ENCODE assay signal across 8 cellular contexts in genomic region chr22:22380098-22381030, GRCh38.
A peak's percentile ranks its signal among the peaks of the same experiment; 100 is the strongest.
DNase-seq lines count a peak whose midpoint lies in the region; ATAC-seq, FAIRE-seq and TF ChIP-seq lines count a peak whose summit lies in the region.
"Had no signal": no experiment of that assay in that cellular context is flagged by ENCODE, and none has a peak within 500 bp of the region (broad histone marks: within the 10 kb centered on the region; RNA-seq: fewer than 3 reads in every experiment).

No MANE protein-coding gene starts in this region.

- POLR2A ChIA-PET in K562 (lab: Yijun Ruan, JAX) = interaction anchor here (0.5 to 1.4 kb wide), 8 partner anchors 8 to 715 kb away, joined by 3 to 6 read pairs (median 4); no protein-coding TSS in a partner anchor

- H3K4me3 ChIP-seq in K562 = no peak overlapping the region

- 1% methylated on average over 11 of the region's 11 CpGs for WGBS in K562 (ENCODE audit: insufficient coverage, low coverage, missing lambda C conversion rate)

- in situ Hi-C loops in K562 (cut with MboI) = no loop called here

- TF ChIP-seq CTCF in GM12873 (IDR thresholded peaks at IDR 0.05; ENCODE audit: insufficient read depth, low read depth, low read length, missing control alignments) = peak; percentile 51
- peak; percentile 30; the same call in 1 of the 2 replicates for TF ChIP-seq CTCF in LNCAP (IDR thresholded peaks at IDR 0.05)
- TF ChIP-seq CTCF in K562 (IDR thresholded peaks at IDR 0.05 in 2 of 3, conservative IDR thresholded peaks at IDR 0.05 in 1 of 3; ENCODE audit: insufficient read depth in 2 of 3, low read depth in 1 of 3, low read length in 3 of 3) = peak; percentile 78 to 87 (median 83)

- H3K27me3 ChIP-seq in K562 (ENCODE audit: control insufficient read depth in 2 of 2, insufficient read depth in 2 of 2, low read length in 2 of 2) = peaks cover 14 to 33% of the 10 kb centered on the region in 2 experiments

- DNase-seq in K562 (ENCODE audit: extremely low read depth in 1 of 4, low spot score in 3 of 4) (peak; percentile 80 to 91 (median 88)), sciatic nerve (ENCODE audit: low spot score) (peak; percentile 21), NCI-H187 (lab: John Stamatoyannopoulos, UW) (no peak), SHP77 treated with DMSO at 0.1 percent for 48 hours (lab: John Stamatoyannopoulos, UW) (no peak), AG08395 (ENCODE audit: low spot score) (no peak)
- DNase-seq: SW 1271 had no signal

- no peak overlapping the region for H3K9ac ChIP-seq in K562 (ENCODE audit: insufficient read depth in 1 of 2, low read depth in 2 of 2, low read length in 2 of 2)

- no peak for TF ChIP-seq POLR2A in K562 (conservative IDR thresholded peaks at IDR 0.05)

- peak in 1 of 2 experiments; percentile 22; a peak in 1 of 4 replicates for TF ChIP-seq RAD21 in K562 (CRISPR knock-in tag; conservative IDR thresholded peaks at IDR 0.05 in 1 of 2, IDR thresholded peaks at IDR 0.05 in 1 of 2)

- H3K79me2 ChIP-seq in K562 (ENCODE audit: control insufficient read depth, insufficient read depth, low read length) = no peaks in the 10 kb centered on the region

- H3K4me1 ChIP-seq in K562 (replicated peaks in 1 of 2; ENCODE audit: control insufficient read depth in 2 of 2, insufficient read depth in 2 of 2, low read length in 2 of 2) = no peaks in the 10 kb centered on the region

- no peaks in the 10 kb centered on the region for H3K36me3 ChIP-seq in K562 (ENCODE audit: control insufficient read depth, insufficient read depth, low read length)

- no TSS peak for BruUV-seq in K562 (replicated peaks; lab: Mats Ljungman, UMichigan)

- ATAC-seq in K562 (peak; percentile 87), sciatic nerve (no peak)

- no peak overlapping the region for H2AFZ ChIP-seq in K562 (ENCODE audit: low read depth, low read length)

- FAIRE-seq in K562 (lab: Jason Lieb, UNC) = no peak

- H3K27ac ChIP-seq in K562 (ENCODE audit: extremely low read depth, low read depth, low read length) = no peak overlapping the region

- H3K9me3 ChIP-seq in K562 (replicated peaks; ENCODE audit: control insufficient read depth, insufficient read depth, low read depth, low read length) = no peaks in the 10 kb centered on the region

- no peak overlapping the region for H3K4me2 ChIP-seq in K562 (ENCODE audit: insufficient read depth, low read length)

- TF ChIP-seq EP300 in K562 (IDR thresholded peaks at IDR 0.05; ENCODE audit: low read length) = no peak

- intact Hi-C loops in K562 (cut with micrococcal nuclease) (loop anchor here (1.0 kb wide), 1 partner anchor 84 kb away; no protein-coding TSS in a partner anchor), sciatic nerve (cut with DNase I) (no loop called here)

- peaks cover 6% of the 10 kb centered on the region; the same call in 1 of the 2 replicates for H4K20me1 ChIP-seq in K562 (replicated peaks; ENCODE audit: control insufficient read depth, insufficient read depth, low read length)

- CTCF ChIA-PET in K562 (lab: Yijun Ruan, JAX; ENCODE audit: low intra/inter-chr PET ratio) = interaction anchor here (0.6 to 1.2 kb wide), 6 partner anchors 20 to 504 kb away, joined by 3 to 5 read pairs (median 3); no protein-coding TSS in a partner anchor

- no peaks in the 10 kb centered on the region for H3K9me1 ChIP-seq in K562 (ENCODE audit: control insufficient read depth, insufficient read depth, low read length)

TF ChIP-seq in K562, 482 proteins besides CTCF, POLR2A, EP300 and RAD21 (continues in another document):
- TF ChIP-seq SIN3A (IDR thresholded peaks at IDR 0.05; ENCODE audit: borderline replicate concordance in 2 of 2, control insufficient read depth in 1 of 2, low read depth in 2 of 2, low read length in 2 of 2) = no peak
- no peak for TF ChIP-seq MCM3 (IDR thresholded peaks at IDR 0.05)
- TF ChIP-seq SMARCC2 (IDR thresholded peaks at IDR 0.05; ENCODE audit: low read depth) = no peak
- no peak for TF ChIP-seq FOXA1 (IDR thresholded peaks at IDR 0.05; ENCODE audit: borderline replicate concordance)
- no peak for TF ChIP-seq CHD4 (IDR thresholded peaks at IDR 0.05; ENCODE audit: insufficient read depth, insufficient replicate concordance, low read depth, low read length, poor library complexity, severe bottlenecking)
- 0 out of 2 replicates have a peak, but pooled peaks have one; percentile 18 for TF ChIP-seq ZNF408 (CRISPR knock-in tag; IDR thresholded peaks at IDR 0.05; ENCODE audit: low read depth)
- no peak for TF ChIP-seq NFYB (IDR thresholded peaks at IDR 0.05; ENCODE audit: extremely low read depth, insufficient read length)
- no peak for TF ChIP-seq ERF (CRISPR knock-in tag; IDR thresholded peaks at IDR 0.05)
- TF ChIP-seq E2F4 (CRISPR knock-in tag; IDR thresholded peaks at IDR 0.05; ENCODE audit: low read depth) = peak; percentile 18; the same call in 1 of the 2 replicates
- TF ChIP-seq NEUROD1 (IDR thresholded peaks at IDR 0.05; ENCODE audit: borderline replicate concordance, low read depth, low read length, partially characterized antibody) = no peak
- TF ChIP-seq SMAD3 (CRISPR knock-in tag; conservative IDR thresholded peaks at IDR 0.05) = no peak
- no peak for TF ChIP-seq NFE2 (IDR thresholded peaks at IDR 0.05; ENCODE audit: low read depth)
- TF ChIP-seq ZBTB40 (IDR thresholded peaks at IDR 0.05) = no peak
- TF ChIP-seq ZBTB40 (CRISPR knock-in tag; IDR thresholded peaks at IDR 0.05) = peak; percentile 45; the same call in 1 of the 2 replicates

Comparison
In these comparisons a context has a peak if more than half of its experiments do, and no peak if none do; other contexts are left out.
1. CTCF ChIP-seq: peak in every context shown above with its lines; median percentile 83 in K562; 51 in GM12873; 30 in LNCAP.
2. DNase-seq: peak in K562 (4 of 4) and sciatic nerve (single experiment); none in NCI-H187 (0 of 2), SHP77 treated with DMSO at 0.1 percent for 48 hours (single experiment) and AG08395 (single experiment).